ENCODE assay signal across 8 cellular contexts in the genomic region with DNA sequence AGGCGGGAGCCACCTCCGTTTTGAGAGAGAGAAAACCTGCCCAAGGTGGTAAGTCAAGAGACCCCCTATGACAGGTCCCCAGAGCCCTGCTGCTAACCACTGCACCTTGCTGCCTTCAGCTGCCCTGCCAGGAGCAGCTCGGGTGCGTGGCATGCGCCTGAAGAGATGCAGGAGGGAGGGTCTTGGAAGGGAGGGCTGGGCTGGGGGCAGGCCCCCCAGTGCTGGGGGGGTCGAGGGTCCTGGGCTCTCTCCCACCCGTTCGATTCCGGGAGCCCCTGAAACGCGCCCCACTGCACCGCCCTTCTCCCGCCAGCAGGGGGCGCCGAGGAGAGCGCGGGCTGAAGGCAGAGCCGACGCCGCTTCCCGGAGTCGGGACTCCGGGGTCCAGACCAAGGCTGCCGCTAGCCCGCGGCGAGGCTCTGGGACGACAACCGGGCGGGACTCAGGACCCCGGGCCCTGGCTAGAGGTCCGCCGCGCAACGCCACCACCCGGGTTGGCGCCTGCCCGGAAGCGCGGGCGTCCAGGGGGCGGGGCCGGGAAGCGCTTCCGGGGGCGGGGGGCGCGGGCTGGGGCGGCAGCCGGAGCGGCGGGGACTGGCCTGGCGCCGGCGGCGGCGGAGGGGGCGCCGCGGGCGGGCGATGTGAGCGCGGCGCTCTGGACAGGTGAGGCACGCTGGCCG. TPM values are rescaled to one million over a fixed set of nuclear protein-coding genes. Genes with fewer than 3 reads are reported as not detected.
DNase-seq lines count a peak whose midpoint lies in the region; ATAC-seq, FAIRE-seq and TF ChIP-seq lines count a peak whose summit lies in the region.

A gene with protein sequence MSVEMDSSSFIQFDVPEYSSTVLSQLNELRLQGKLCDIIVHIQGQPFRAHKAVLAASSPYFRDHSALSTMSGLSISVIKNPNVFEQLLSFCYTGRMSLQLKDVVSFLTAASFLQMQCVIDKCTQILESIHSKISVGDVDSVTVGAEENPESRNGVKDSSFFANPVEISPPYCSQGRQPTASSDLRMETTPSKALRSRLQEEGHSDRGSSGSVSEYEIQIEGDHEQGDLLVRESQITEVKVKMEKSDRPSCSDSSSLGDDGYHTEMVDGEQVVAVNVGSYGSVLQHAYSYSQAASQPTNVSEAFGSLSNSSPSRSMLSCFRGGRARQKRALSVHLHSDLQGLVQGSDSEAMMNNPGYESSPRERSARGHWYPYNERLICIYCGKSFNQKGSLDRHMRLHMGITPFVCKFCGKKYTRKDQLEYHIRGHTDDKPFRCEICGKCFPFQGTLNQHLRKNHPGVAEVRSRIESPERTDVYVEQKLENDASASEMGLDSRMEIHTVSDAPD (plus strand): TSS at position 563 of the 680 bp plus-strand sequence. CDS start 18,761 bp downstream, outside the sequence.

- DNase-seq in D721Med (ENCODE audit: insufficient read length, low spot score) (peak; percentile 32), HTR-8/SVneo (ENCODE audit: insufficient read length, low spot score) (peak; percentile 38), SJCRH30 (peak; percentile 67 to 76), glutamatergic neuron (peak; percentile 82), pancreas (peak; percentile 57 to 92 (median 75)), tibial artery (peak in 1 of 2 donors; percentile 81)
- DNase-seq in activated naive CD4-positive, alpha-beta T cell treated with anti-CD3 and anti-CD28 coated beads for 36 hours, result peak; percentile 70

- H3K4me1 Mint-ChIP-seq in activated naive CD4-positive, alpha-beta T cell treated with anti-CD3 and anti-CD28 coated beads for 36 hours (ENCODE audit: low read depth), result peaks cover 20% of the 10 kb centered on the region
- H3K4me1 Mint-ChIP-seq in glutamatergic neuron (ENCODE audit: low read depth, unreplicated experiment), result peaks cover 14% of the 10 kb centered on the region

- peaks cover 6% of the 10 kb centered on the region; the same call in 1 of the 2 replicates for H3K36me3 ChIP-seq in SJCRH30
- H3K36me3 ChIP-seq in pancreas, result peaks cover 0 to 3% (median 0%) of the 10 kb centered on the region in 3 donors
- H3K36me3 ChIP-seq in tibial artery, result peaks cover 4 to 17% (median 16%) of the 10 kb centered on the region in 3 donors

- peak; percentile 72 for TF ChIP-seq CTCF in D721Med (IDR thresholded peaks at IDR 0.05; ENCODE audit: insufficient read depth, missing control alignments)
- peak; percentile 100 for TF ChIP-seq CTCF in glutamatergic neuron (IDR thresholded peaks at IDR 0.05; ENCODE audit: partially characterized antibody, unreplicated experiment)
- peak; percentile 99 to 100 (median 100) for TF ChIP-seq CTCF in pancreas (IDR thresholded peaks at IDR 0.05)
- peak; percentile 99 to 100 for TF ChIP-seq CTCF in tibial artery (IDR thresholded peaks at IDR 0.05)

- CTCF ChIA-PET in activated naive CD4-positive, alpha-beta T cell treated with anti-CD3 and anti-CD28 coated beads for 36 hours (lab: Charles Lee), result interaction anchor here (0.5 to 2.2 kb wide), 4 partner anchors 10 to 121 kb away, joined by 3 to 13 read pairs (median 4); no protein-coding TSS in a partner anchor

- H3K27me3 ChIP-seq in SJCRH30, result peaks cover 7% of the 10 kb centered on the region; the same call in 1 of the 2 replicates
- H3K27me3 ChIP-seq in pancreas, result no peaks in the 10 kb centered on the region
- H3K27me3 ChIP-seq in tibial artery, result peaks cover 0 to 3% of the 10 kb centered on the region in 2 donors

- H3K27ac Mint-ChIP-seq in activated naive CD4-positive, alpha-beta T cell treated with anti-CD3 and anti-CD28 coated beads for 36 hours, result peak within 1 kb of the TSS; percentile 77
- H3K27ac Mint-ChIP-seq in glutamatergic neuron (ENCODE audit: unreplicated experiment), result peak within 1 kb of the TSS; percentile 74

- peak; percentile 22 for ATAC-seq in GM19468 (IDR thresholded peaks at IDR 0.05; ENCODE audit: extremely low read depth, unreplicated experiment)
- peak; percentile 76 to 85 (median 81) for ATAC-seq in pancreas

- H3K36me3 Mint-ChIP-seq in activated naive CD4-positive, alpha-beta T cell treated with anti-CD3 and anti-CD28 coated beads for 36 hours (ENCODE audit: low read depth), result peaks cover 1% of the 10 kb centered on the region
- H3K36me3 Mint-ChIP-seq in glutamatergic neuron (ENCODE audit: unreplicated experiment), result no peaks in the 10 kb centered on the region

- H3K9me3 ChIP-seq in SJCRH30 (replicated peaks) (no peaks in the 10 kb centered on the region), pancreas (no peaks in the 10 kb centered on the region), tibial artery (no peaks in the 10 kb centered on the region)

- H3K4me3 ChIP-seq in SJCRH30, result peak within 1 kb of the TSS; percentile 84
- H3K4me3 ChIP-seq in pancreas, result peak within 1 kb of the TSS; percentile 57 to 93 (median 79)
- H3K4me3 ChIP-seq in tibial artery, result peak within 1 kb of the TSS; percentile 73 to 98

- peaks cover 19% of the 10 kb centered on the region for H3K4me1 ChIP-seq in SJCRH30
- H3K4me1 ChIP-seq in pancreas, result peaks cover 8 to 34% (median 19%) of the 10 kb centered on the region in 3 donors
- H3K4me1 ChIP-seq in tibial artery, result peaks cover 0 to 27% (median 20%) of the 10 kb centered on the region in 4 donors

- intact Hi-C loops in activated naive CD4-positive, alpha-beta T cell treated with anti-CD3 and anti-CD28 coated beads for 36 hours (cut with micrococcal nuclease), result loop anchor here (2.0 kb wide), 2 partner anchors 55 kb away; a partner anchor contains a TSS
- intact Hi-C loops in pancreas (cut with DNase I), result no loop called here
- intact Hi-C loops in tibial artery (cut with DNase I; ENCODE audit: low total_unique reads), result no loop called here

- no peaks in the 10 kb centered on the region for H3K9me3 Mint-ChIP-seq in activated naive CD4-positive, alpha-beta T cell treated with anti-CD3 and anti-CD28 coated beads for 36 hours
- peaks cover 11% of the 10 kb centered on the region for H3K9me3 Mint-ChIP-seq in glutamatergic neuron (ENCODE audit: unreplicated experiment)

- FAIRE-seq in D721Med (lab: Jason Lieb, UNC) (no peak), HTR-8/SVneo (lab: Jason Lieb, UNC) (no peak), pancreas (lab: Jason Lieb, UNC) (no peak)

- 0 to 1% methylated on average over 9 to 67 of the region's 67 CpGs for WGBS in pancreas, 2 donors

- peak within 1 kb of the TSS; percentile 81 for H3K4me3 Mint-ChIP-seq in activated naive CD4-positive, alpha-beta T cell treated with anti-CD3 and anti-CD28 coated beads for 36 hours
- peak within 1 kb of the TSS; percentile 92 for H3K4me3 Mint-ChIP-seq in glutamatergic neuron (ENCODE audit: unreplicated experiment)

- H3K27ac ChIP-seq in SJCRH30 (peak within 1 kb of the TSS; percentile 65), pancreas (peak within 1 kb of the TSS; percentile 87 to 95 (median 92)), tibial artery (peak within 1 kb of the TSS; percentile 81 to 96)

- no peaks in the 10 kb centered on the region for H3K27me3 Mint-ChIP-seq in activated naive CD4-positive, alpha-beta T cell treated with anti-CD3 and anti-CD28 coated beads for 36 hours (ENCODE audit: low read depth)
- peaks cover 11% of the 10 kb centered on the region for H3K27me3 Mint-ChIP-seq in glutamatergic neuron (ENCODE audit: unreplicated experiment)

RNA-seq across cellular contexts. Expression of the gene that starts here (rescaled TPM):
- total RNA-seq in SJCRH30 (2014; rRNA removed; shearing (Covaris generic)), result 21.6 and 23.5 TPM in 2 replicates
- 1 to 10 TPM; 4.2 to 4.6 TPM for total RNA-seq in activated naive CD4-positive, alpha-beta T cell treated with anti-CD3 and anti-CD28 coated beads for 36 hours
- 21.0 TPM for total RNA-seq in glutamatergic neuron (ENCODE audit: unreplicated experiment)
- total RNA-seq in pancreas, result 1 to 10 TPM; 2.4 to 6.3 (median 2.7) TPM
- polyA plus RNA-seq in pancreas, result 1 to 10 TPM; 1.3 to 1.8 TPM
